8 cellular contexts compared by ENCODE assay signal in genomic region chr10:60944159-60944909, GRCh38. TPM values are rescaled to one million over a fixed set of nuclear protein-coding genes. Genes with fewer than 3 reads are reported as not detected.
A peak's percentile ranks its signal among the peaks of the same experiment; 100 is the strongest.
DNase-seq lines count a peak whose midpoint lies in the region; ATAC-seq and TF ChIP-seq lines count a peak whose summit lies in the region.

TSS of gene RHOBTB1 (minus strand) at chr10:60944185. CDS start at chr10:60911542, 32,643 bp downstream.

- peak; percentile 52 for ATAC-seq in GM18520 (IDR thresholded peaks at IDR 0.05; ENCODE audit: unreplicated experiment)
- peak; percentile 49 for ATAC-seq in HG03354 (IDR thresholded peaks at IDR 0.05; ENCODE audit: poor library complexity, severe bottlenecking, unreplicated experiment)

- H3K4me3 ChIP-seq in BJ (ENCODE audit: low read depth, low read length): peak within 1 kb of the TSS; percentile 83

- H3K27me3 ChIP-seq in BJ (ENCODE audit: control insufficient read depth, insufficient read depth, low read length): no peaks in the 10 kb centered on the region

- intact Hi-C loops in cardiac septum (cut with DNase I): loop anchor here (2.0 kb wide), 1 partner anchor 44 kb away; no protein-coding TSS in a partner anchor

- CTCF ChIA-PET in BJ (lab: Yijun Ruan, JAX): interaction anchor here (1.2 to 1.8 kb wide), 2 partner anchors 12 to 20 kb away, joined by 3 to 6 read pairs; no protein-coding TSS in a partner anchor

- no peak for TF ChIP-seq CTCF in BJ (IDR thresholded peaks at IDR 0.05; ENCODE audit: insufficient read depth, low read depth, low read length)

- POLR2A ChIA-PET in BJ (lab: Charles Lee): interaction anchor here (0.6 kb wide), 1 partner anchor 1153 kb away, joined by 3 read pairs; no protein-coding TSS in a partner anchor

- DNase-seq in BJ (ENCODE audit: low read depth) (no peak), NCI-H82 treated with DMSO at 0.1 percent for 48 hours (lab: John Stamatoyannopoulos, UW; ENCODE audit: unreplicated experiment) (peak; percentile 15), anterior cingulate cortex (lab: John Stamatoyannopoulos, UW) (peak in 57 of 58 donors; percentile 16 to 87 (median 76)), cardiac septum (ENCODE audit: low spot score) (peak; percentile 90), nucleus accumbens (lab: John Stamatoyannopoulos, UW) (peak in 55 of 56 donors; percentile 23 to 91 (median 76)), NOMO-1 treated with DMSO at 0.1 percent for 48 hours (lab: John Stamatoyannopoulos, UW; ENCODE audit: unreplicated experiment) (no peak)

- H3K36me3 ChIP-seq in BJ (ENCODE audit: control insufficient read depth, insufficient read depth, low read length): no peaks in the 10 kb centered on the region; the same call in 1 of the 2 replicates

RNA-seq across cellular contexts. Expression of gene RHOBTB1, which starts in this region (rescaled TPM):
- 17.3 and 23.6 TPM in 2 replicates for polyA plus RNA-seq in BJ (2011; rRNA removed)
- polyA minus RNA-seq in BJ (2011; rRNA and poly(A)+ RNA removed): 15.1 and 22.1 TPM in 2 replicates
- total RNA-seq in cardiac septum: 16.3 TPM

Comparison
In these comparisons a context has a peak if more than half of its experiments do, and no peak if none do; other contexts are left out.
1. DNase-seq: peak in NCI-H82 treated with DMSO at 0.1 percent for 48 hours (single experiment), anterior cingulate cortex (57 of 58), cardiac septum (single experiment) and nucleus accumbens (55 of 56); none in BJ (single experiment) and NOMO-1 treated with DMSO at 0.1 percent for 48 hours (single experiment).